11 cellular contexts compared by ENCODE assay signal in genomic region chr3:78978037-78978436, GRCh38.
DNase-seq lines count a peak whose midpoint lies in the region; ATAC-seq and TF ChIP-seq lines count a peak whose summit lies in the region.
"Had no signal": no experiment of that assay in that cellular context is flagged by ENCODE, and none has a peak within 500 bp of the region (broad histone marks: within the 10 kb centered on the region; RNA-seq: fewer than 3 reads in every experiment).

No MANE protein-coding gene starts in this region.

- H3K9me3 Mint-ChIP-seq in type B pancreatic cell, result no peaks in the 10 kb centered on the region

- ATAC-seq in heart right ventricle (no peak), Right ventricle myocardium inferior (no peak)

- H3K36me3 ChIP-seq in heart right ventricle, result no peaks in the 10 kb centered on the region
- H3K36me3 ChIP-seq in esophagus squamous epithelium, result no peaks in the 10 kb centered on the region

- H3K9me3 ChIP-seq in heart right ventricle (no peaks in the 10 kb centered on the region), esophagus squamous epithelium (no peaks in the 10 kb centered on the region)

- peaks cover 30% of the 10 kb centered on the region for H3K4me1 Mint-ChIP-seq in type B pancreatic cell (ENCODE audit: unreplicated experiment)
- H3K4me1 Mint-ChIP-seq: CD8-positive, alpha-beta memory T cell had no signal

- H3K27ac ChIP-seq in heart right ventricle (no peak overlapping the region), esophagus squamous epithelium (no peak overlapping the region)

- H3K27ac Mint-ChIP-seq in type B pancreatic cell, result no peak overlapping the region
- H3K27ac Mint-ChIP-seq: CD8-positive, alpha-beta memory T cell had no signal

- TF ChIP-seq CTCF in heart right ventricle (IDR thresholded peaks at IDR 0.05), result peak in 8 of 9 donors; percentile 13 to 37 (median 26)
- TF ChIP-seq CTCF in esophagus squamous epithelium (IDR thresholded peaks at IDR 0.05), result peak in 4 of 6 experiments; percentile 26 to 55 (median 32)
- TF ChIP-seq CTCF in type B pancreatic cell (conservative IDR thresholded peaks at IDR 0.05), result peak; percentile 58

- H3K36me3 Mint-ChIP-seq in type B pancreatic cell, result peaks cover 3% of the 10 kb centered on the region
- H3K36me3 Mint-ChIP-seq: CD8-positive, alpha-beta memory T cell had no signal

- no peak for TF ChIP-seq POLR2A in esophagus squamous epithelium (IDR thresholded peaks at IDR 0.05)

- H3K4me3 ChIP-seq in heart right ventricle (no peak overlapping the region), esophagus squamous epithelium (no peak overlapping the region)

- no peaks in the 10 kb centered on the region for H3K27me3 Mint-ChIP-seq in type B pancreatic cell
- H3K27me3 Mint-ChIP-seq: CD8-positive, alpha-beta memory T cell had no signal

- peaks cover 0 to 4% (median 0%) of the 10 kb centered on the region in 9 donors for H3K4me1 ChIP-seq in heart right ventricle
- peaks cover 0 to 41% (median under 1%) of the 10 kb centered on the region in 3 donors for H3K4me1 ChIP-seq in esophagus squamous epithelium

- DNase-seq in heart right ventricle (no peak), Right ventricle myocardium inferior (ENCODE audit: missing footprints) (no peak), OCI-M1 (lab: John Stamatoyannopoulos, UW) (peak; percentile 32), esophagus squamous epithelium (lab: John Stamatoyannopoulos, UW) (no peak), type B pancreatic cell (ENCODE audit: extremely low spot score, unreplicated experiment) (no peak), C1 segment of cervical spinal cord (lab: John Stamatoyannopoulos, UW) (no peak), dedifferentiated amniotic fluid mesenchymal stem cell (ENCODE audit: extremely low spot score) (no peak), anterior cingulate cortex (lab: John Stamatoyannopoulos, UW) (no peak)
- DNase-seq: activated CD4-positive, alpha-beta T cell treated with anti-CD3 and anti-CD28 coated beads for 1 hour; CD8-positive, alpha-beta memory T cell; NCI-H2029 treated with DMSO at 0.1 percent for 48 hours had no signal

- intact Hi-C loops in heart right ventricle (cut with DNase I), result loop anchor here in 1 of 10 donors (10.0 kb wide), 1 partner anchor 133 kb away; no protein-coding TSS in a partner anchor
- intact Hi-C loops in Right ventricle myocardium inferior (cut with DNase I), result no loop called here
- intact Hi-C loops in esophagus squamous epithelium (cut with DNase I), result no loop called here

- H3K27me3 ChIP-seq in heart right ventricle (no peaks in the 10 kb centered on the region), esophagus squamous epithelium (no peaks in the 10 kb centered on the region)

- no peak overlapping the region for H3K4me3 Mint-ChIP-seq in type B pancreatic cell
- H3K4me3 Mint-ChIP-seq: CD8-positive, alpha-beta memory T cell had no signal
